6 cellular contexts compared by ENCODE assay signal in genomic region chr16:88016386-88016785, GRCh38.
DNase-seq lines count a peak whose midpoint lies in the region; TF ChIP-seq lines count a peak whose summit lies in the region.
"Not testable (repeated sequence)": the region's sequence is repeated elsewhere in the genome, so short reads cannot be mapped to it uniquely, and the experiment has no call there.

No MANE protein-coding gene starts in this region.

- not testable (repeated sequence) for H3K4me1 ChIP-seq in endodermal cell (ENCODE audit: control insufficient read depth, insufficient read depth, low read length); sigmoid colon

- H3K4me3 ChIP-seq in endodermal cell (ENCODE audit: low read length); sigmoid colon: not testable (repeated sequence)

- intact Hi-C loops in CD14-positive monocyte (cut with micrococcal nuclease); posterior vena cava (cut with DNase I); sigmoid colon (cut with DNase I): not testable (repeated sequence)

- not testable (repeated sequence) for H3K9me3 Mint-ChIP-seq in CD14-positive monocyte, endodermal cell

- H3K27ac Mint-ChIP-seq in CD14-positive monocyte, result peak overlapping the region in 2 of 7 donors; percentile 22 to 53
- H3K27ac Mint-ChIP-seq in endodermal cell, result not testable (repeated sequence)

- not testable (repeated sequence) for TF ChIP-seq EP300 in sigmoid colon (IDR thresholded peaks at IDR 0.05)

- H3K9me3 ChIP-seq in endodermal cell (ENCODE audit: control insufficient read depth, low read length); sigmoid colon: not testable (repeated sequence)

- not testable (repeated sequence) for H3K27me3 Mint-ChIP-seq in CD14-positive monocyte (ENCODE audit: low read depth in 3 of 3); endodermal cell (ENCODE audit: insufficient read depth)

- H3K4me3 Mint-ChIP-seq in CD14-positive monocyte, endodermal cell: not testable (repeated sequence)

- H3K36me3 Mint-ChIP-seq in CD14-positive monocyte, result peaks cover 74 to 86% of the 10 kb centered on the region in 2 donors
- peaks cover 35% of the 10 kb centered on the region for H3K36me3 Mint-ChIP-seq in endodermal cell (ENCODE audit: low read depth)

- not testable (repeated sequence) for H3K4me1 Mint-ChIP-seq in CD14-positive monocyte, endodermal cell

- not testable (repeated sequence) for TF ChIP-seq CTCF in CD14-positive monocyte (IDR thresholded peaks at IDR 0.05); endodermal cell (conservative IDR thresholded peaks at IDR 0.05); sigmoid colon (IDR thresholded peaks at IDR 0.05)

- not testable (repeated sequence) for H3K27me3 ChIP-seq in endodermal cell (ENCODE audit: control insufficient read depth, insufficient read depth, low read length, poor library complexity, severe bottlenecking); sigmoid colon

- H3K27ac ChIP-seq in endodermal cell (ENCODE audit: low read depth, low read length); sigmoid colon: not testable (repeated sequence)

- DNase-seq in CD14-positive monocyte (ENCODE audit: low spot score) (peak; percentile 12), endodermal cell (peak; percentile 24), mesenteric fat pad (ENCODE audit: low spot score) (peak; percentile 37), posterior vena cava (ENCODE audit: low spot score) (peak; percentile 70), sigmoid colon (peak; percentile 35)
- DNase-seq in activated effector memory CD4-positive, alpha-beta T cell treated with anti-CD3 and anti-CD28 coated beads, Interleukin-2, amount 50 U/mL, for 16 hours, result peak; percentile 41

- H3K36me3 ChIP-seq in endodermal cell (ENCODE audit: control insufficient read depth, insufficient read depth, low read length), result not testable (repeated sequence)
- peaks cover 0 to 18% (median 4%) of the 10 kb centered on the region in 4 donors for H3K36me3 ChIP-seq in sigmoid colon

- not testable (repeated sequence) for H3K9ac ChIP-seq in endodermal cell (ENCODE audit: extremely low read depth, low read length, poor library complexity, severe bottlenecking)

- 88 to 91% methylated on average over 15 to 18 of the region's 18 CpGs for WGBS in endodermal cell (ENCODE audit: insufficient coverage in 1 of 2, insufficient read length in 1 of 2), 2 experiments
- 91 to 93% methylated on average over 18 of the region's 18 CpGs for WGBS in sigmoid colon, 2 donors

- not testable (repeated sequence) for TF ChIP-seq POLR2A in sigmoid colon (IDR thresholded peaks at IDR 0.05)

Comparison
In these comparisons a context has a peak if more than half of its experiments do, and no peak if none do; other contexts are left out.
1. DNase-seq: peak in every context shown above with its lines; median percentile 70 in posterior vena cava; 41 in activated effector memory CD4-positive, alpha-beta T cell treated with anti-CD3 and anti-CD28 coated beads, Interleukin-2, amount 50 U/mL, for 16 hours; 37 in mesenteric fat pad; 35 in sigmoid colon; 24 in endodermal cell; 12 in CD14-positive monocyte.